ENCODE assay signal across 16 cellular contexts in genomic region chr22:45657701-45658100, GRCh38. TPM values are rescaled to one million over a fixed set of nuclear protein-coding genes. Genes with fewer than 3 reads are reported as not detected.
DNase-seq lines count a peak whose midpoint lies in the region; ATAC-seq lines count a peak whose summit lies in the region.
"Had no signal": no experiment of that assay in that cellular context is flagged by ENCODE, and none has a peak within 500 bp of the region (broad histone marks: within the 10 kb centered on the region; RNA-seq: fewer than 3 reads in every experiment).

No MANE protein-coding gene starts in this region.

- CTCF ChIA-PET in activated naive CD4-positive, alpha-beta T cell treated with anti-CD3 and anti-CD28 coated beads, Interleukin-2, amount 10 ng/mL, durations not matched to agents 7 days and 5 days (lab: Charles Lee): interaction anchor here (1.8 kb wide), 1 partner anchor 13 kb away, joined by 5 read pairs; no protein-coding TSS in a partner anchor
- CTCF ChIA-PET in activated CD4-positive, alpha-beta memory T cell treated with anti-CD3 and anti-CD28 coated beads for 36 hours (lab: Charles Lee): interaction anchor here (0.8 to 1.7 kb wide), 3 partner anchors 13 to 206 kb away, joined by 3 to 10 read pairs (median 4); no protein-coding TSS in a partner anchor

- peak overlapping the region; percentile 26 for H3K27ac Mint-ChIP-seq in activated naive CD4-positive, alpha-beta T cell treated with anti-CD3 and anti-CD28 coated beads, Interleukin-2, amount 10 ng/mL, durations not matched to agents 7 days and 5 days
- no peak overlapping the region for H3K27ac Mint-ChIP-seq in activated naive CD4-positive, alpha-beta T cell treated with anti-CD3 and anti-CD28 coated beads, Interleukin-2, amount 50 U/mL, for 72 hours
- no peak overlapping the region for H3K27ac Mint-ChIP-seq in activated CD4-positive, alpha-beta memory T cell treated with anti-CD3 and anti-CD28 coated beads for 36 hours
- H3K27ac Mint-ChIP-seq: CD14-positive monocyte; CD4-positive, alpha-beta memory T cell had no signal

- POLR2A ChIA-PET in activated CD4-positive, alpha-beta memory T cell treated with anti-CD3 and anti-CD28 coated beads for 36 hours (lab: Charles Lee): no interaction called here

- ATAC-seq in activated naive CD4-positive, alpha-beta T cell treated with anti-CD3 and anti-CD28 coated beads, Interleukin-2, amount 50 U/mL, for 72 hours: no peak
- ATAC-seq in HG03039 (IDR thresholded peaks at IDR 0.05; ENCODE audit: unreplicated experiment): no peak
- no peak for ATAC-seq in GM21529 (IDR thresholded peaks at IDR 0.05; ENCODE audit: unreplicated experiment)

- intact Hi-C loops in activated CD4-positive, alpha-beta memory T cell treated with anti-CD3 and anti-CD28 coated beads for 36 hours (cut with micrococcal nuclease): no loop called here

- peaks cover 30% of the 10 kb centered on the region for H3K27me3 Mint-ChIP-seq in activated naive CD4-positive, alpha-beta T cell treated with anti-CD3 and anti-CD28 coated beads, Interleukin-2, amount 10 ng/mL, durations not matched to agents 7 days and 5 days
- peaks cover 6% of the 10 kb centered on the region for H3K27me3 Mint-ChIP-seq in activated CD4-positive, alpha-beta memory T cell treated with anti-CD3 and anti-CD28 coated beads for 36 hours

- DNase-seq in activated naive CD4-positive, alpha-beta T cell treated with anti-CD3 and anti-CD28 coated beads, Interleukin-2, amount 10 ng/mL, durations not matched to agents 7 days and 5 days: no peak
- DNase-seq in activated naive CD4-positive, alpha-beta T cell treated with anti-CD3 and anti-CD28 coated beads, Interleukin-2, amount 50 U/mL, for 72 hours (ENCODE audit: low spot score in 2 of 2): no peak
- DNase-seq in LHCN-M2 (ENCODE audit: low read depth) (peak; percentile 51), MV-4-11 (lab: John Stamatoyannopoulos, UW) (peak; percentile 62), myocyte (ENCODE audit: low read depth) (peak; percentile 49)
- no peak for DNase-seq in activated CD4-positive, alpha-beta memory T cell treated with anti-CD3 and anti-CD28 coated beads for 36 hours
- DNase-seq: 8988T; CD4-positive, alpha-beta memory T cell; DMS153; DMS79; GDM1; GM23248; HCEC 1CT had no signal

- H3K4me3 Mint-ChIP-seq in activated naive CD4-positive, alpha-beta T cell treated with anti-CD3 and anti-CD28 coated beads, Interleukin-2, amount 10 ng/mL, durations not matched to agents 7 days and 5 days: no peak overlapping the region
- H3K4me3 Mint-ChIP-seq in activated CD4-positive, alpha-beta memory T cell treated with anti-CD3 and anti-CD28 coated beads for 36 hours: no peak overlapping the region
- H3K4me3 Mint-ChIP-seq: CD14-positive monocyte; CD4-positive, alpha-beta memory T cell had no signal

- H3K4me1 Mint-ChIP-seq in activated naive CD4-positive, alpha-beta T cell treated with anti-CD3 and anti-CD28 coated beads, Interleukin-2, amount 10 ng/mL, durations not matched to agents 7 days and 5 days: no peaks in the 10 kb centered on the region
- no peaks in the 10 kb centered on the region for H3K4me1 Mint-ChIP-seq in activated CD4-positive, alpha-beta memory T cell treated with anti-CD3 and anti-CD28 coated beads for 36 hours (ENCODE audit: low read depth)
- H3K4me1 Mint-ChIP-seq: CD14-positive monocyte; CD4-positive, alpha-beta memory T cell had no signal

- H3K9me3 Mint-ChIP-seq in activated naive CD4-positive, alpha-beta T cell treated with anti-CD3 and anti-CD28 coated beads, Interleukin-2, amount 10 ng/mL, durations not matched to agents 7 days and 5 days: no peaks in the 10 kb centered on the region
- no peaks in the 10 kb centered on the region for H3K9me3 Mint-ChIP-seq in activated naive CD4-positive, alpha-beta T cell treated with anti-CD3 and anti-CD28 coated beads, Interleukin-2, amount 50 U/mL, for 72 hours
- no peaks in the 10 kb centered on the region for H3K9me3 Mint-ChIP-seq in activated CD4-positive, alpha-beta memory T cell treated with anti-CD3 and anti-CD28 coated beads for 36 hours

- H3K36me3 Mint-ChIP-seq in activated naive CD4-positive, alpha-beta T cell treated with anti-CD3 and anti-CD28 coated beads, Interleukin-2, amount 10 ng/mL, durations not matched to agents 7 days and 5 days: no peaks in the 10 kb centered on the region
- no peaks in the 10 kb centered on the region for H3K36me3 Mint-ChIP-seq in activated naive CD4-positive, alpha-beta T cell treated with anti-CD3 and anti-CD28 coated beads, Interleukin-2, amount 50 U/mL, for 72 hours
- H3K36me3 Mint-ChIP-seq in activated CD4-positive, alpha-beta memory T cell treated with anti-CD3 and anti-CD28 coated beads for 36 hours: no peaks in the 10 kb centered on the region
- H3K36me3 Mint-ChIP-seq: CD14-positive monocyte; CD4-positive, alpha-beta memory T cell had no signal

RNA-seq across cellular contexts. Expression of gene ATXN10, which starts 13.9 kb away (rescaled TPM):
- total RNA-seq in activated naive CD4-positive, alpha-beta T cell treated with anti-CD3 and anti-CD28 coated beads, Interleukin-2, amount 50 U/mL, for 72 hours: 10 to 100 TPM; 60.1 to 90.7 TPM
- total RNA-seq in LHCN-M2 (2014; rRNA removed): 73.0 and 98.0 TPM in 2 replicates
- 199 TPM for polyA plus RNA-seq in LHCN-M2 (2012)
- total RNA-seq in myocyte: 101 and 108 TPM in 2 replicates
- 202 TPM for polyA plus RNA-seq in myocyte (2012)
- 10 to 100 TPM; 88.6 to 89.9 TPM for total RNA-seq in activated CD4-positive, alpha-beta memory T cell treated with anti-CD3 and anti-CD28 coated beads for 36 hours

Comparison
In these comparisons a context has a peak if more than half of its experiments do, and no peak if none do; other contexts are left out.
1. DNase-seq: peak in LHCN-M2 (single experiment), MV-4-11 (single experiment) and myocyte (single experiment); none in activated naive CD4-positive, alpha-beta T cell treated with anti-CD3 and anti-CD28 coated beads, Interleukin-2, amount 10 ng/mL, durations not matched to agents 7 days and 5 days (single experiment), activated naive CD4-positive, alpha-beta T cell treated with anti-CD3 and anti-CD28 coated beads, Interleukin-2, amount 50 U/mL, for 72 hours (0 of 2) and activated CD4-positive, alpha-beta memory T cell treated with anti-CD3 and anti-CD28 coated beads for 36 hours (single experiment).